9 cellular contexts compared by ENCODE assay signal in the genomic region with DNA sequence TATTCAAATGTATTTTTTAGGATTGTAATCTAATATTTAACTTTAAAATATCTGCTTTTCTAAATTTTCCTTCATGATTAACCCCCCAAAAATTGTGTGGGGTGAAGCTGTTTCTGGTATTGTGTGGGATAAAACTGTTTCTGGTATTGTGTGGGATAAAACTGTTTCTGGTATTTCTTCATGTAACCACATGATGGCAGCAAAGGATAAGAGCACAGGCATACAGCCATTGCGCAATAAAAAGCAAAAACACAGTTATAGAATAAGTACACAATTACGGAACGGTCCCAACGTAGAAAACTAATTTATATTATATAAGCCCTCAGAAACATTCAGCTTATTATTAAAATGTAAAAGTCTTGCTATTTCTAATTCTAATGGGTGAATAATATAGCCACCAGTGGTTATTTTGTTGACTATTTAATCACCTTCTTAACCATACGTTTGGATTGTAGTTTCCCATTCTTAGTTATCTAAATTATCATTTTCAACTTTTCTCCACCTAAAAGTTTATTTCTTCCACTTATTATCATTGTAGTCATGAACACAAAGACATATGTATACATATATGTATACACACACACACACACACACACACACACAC.
DNase-seq lines count a peak whose midpoint lies in the region; ATAC-seq and TF ChIP-seq lines count a peak whose summit lies in the region.
"Had no signal": no experiment of that assay in that cellular context is flagged by ENCODE, and none has a peak within 500 bp of the region (broad histone marks: within the 10 kb centered on the region; RNA-seq: fewer than 3 reads in every experiment).

No MANE protein-coding gene starts in this region.

- ATAC-seq in GM18502 (IDR thresholded peaks at IDR 0.05; ENCODE audit: poor library complexity, unreplicated experiment) (peak; percentile 83), HG02798 (IDR thresholded peaks at IDR 0.05; ENCODE audit: poor library complexity, unreplicated experiment) (peak; percentile 85), body of pancreas (peak; percentile 92)

- H3K4me1 ChIP-seq in body of pancreas (peaks cover 6% of the 10 kb centered on the region), tibial nerve (no peaks in the 10 kb centered on the region)
- H3K4me1 ChIP-seq: SJSA1 had no signal

- no peak for TF ChIP-seq EP300 in tibial nerve (IDR thresholded peaks at IDR 0.05)

- intact Hi-C loops in CD14-positive monocyte (cut with micrococcal nuclease) (no loop called here), body of pancreas (cut with DNase I) (no loop called here)

- H3K27ac ChIP-seq in body of pancreas: no peak overlapping the region
- no peak overlapping the region for H3K27ac ChIP-seq in tibial nerve
- H3K27ac ChIP-seq: SJSA1 had no signal

- DNase-seq in CD14-positive monocyte (ENCODE audit: low spot score) (no peak), NCI-H1694 (lab: John Stamatoyannopoulos, UW) (peak; percentile 6), body of pancreas (peak in 1 of 4 donors; percentile 26), iris pigment epithelial cell (ENCODE audit: low read depth) (peak; percentile 45), tibial nerve (ENCODE audit: low spot score in 2 of 2) (no peak), HK-2 (ENCODE audit: unreplicated experiment) (no peak)

- no peaks in the 10 kb centered on the region for H3K9me3 Mint-ChIP-seq in CD14-positive monocyte

- H3K27me3 ChIP-seq in body of pancreas (no peaks in the 10 kb centered on the region), tibial nerve (no peaks in the 10 kb centered on the region)
- H3K27me3 ChIP-seq: SJSA1 had no signal

- H3K27ac Mint-ChIP-seq in CD14-positive monocyte: no peak overlapping the region

- WGBS in body of pancreas, 2 donors: 1 to 2% methylated on average over 5 of the region's 5 CpGs
- 2 to 6% methylated on average over 5 of the region's 5 CpGs for WGBS in tibial nerve, 2 donors

- H3K4me3 ChIP-seq in body of pancreas (no peak overlapping the region), tibial nerve (no peak overlapping the region)
- H3K4me3 ChIP-seq: SJSA1 had no signal

- H3K36me3 ChIP-seq in body of pancreas (replicated peaks in 1 of 2; ENCODE audit: insufficient read depth in 1 of 2, low read depth in 2 of 2) (no peaks in the 10 kb centered on the region), tibial nerve (no peaks in the 10 kb centered on the region)
- H3K36me3 ChIP-seq: SJSA1 had no signal

- TF ChIP-seq CTCF in CD14-positive monocyte (IDR thresholded peaks at IDR 0.05) (peak; percentile 89), body of pancreas (IDR thresholded peaks at IDR 0.05) (peak; percentile 64 to 96 (median 93)), tibial nerve (IDR thresholded peaks at IDR 0.05) (peak; percentile 69 to 82 (median 80))

- H3K36me3 Mint-ChIP-seq in CD14-positive monocyte: no peaks in the 10 kb centered on the region

- no peak overlapping the region for H3K4me3 Mint-ChIP-seq in CD14-positive monocyte

- TF ChIP-seq POLR2A in body of pancreas (IDR thresholded peaks at IDR 0.05) (no peak), tibial nerve (IDR thresholded peaks at IDR 0.05) (no peak)

- no peaks in the 10 kb centered on the region for H3K4me1 Mint-ChIP-seq in CD14-positive monocyte

- peaks cover 0 to 2% (median 2%) of the 10 kb centered on the region in 3 donors for H3K27me3 Mint-ChIP-seq in CD14-positive monocyte (ENCODE audit: low read depth in 3 of 3)

- no peaks in the 10 kb centered on the region for H3K9me3 ChIP-seq in body of pancreas
- no peaks in the 10 kb centered on the region for H3K9me3 ChIP-seq in tibial nerve
- H3K9me3 ChIP-seq: SJSA1 had no signal

Comparison
In these comparisons a context has a peak if more than half of its experiments do, and no peak if none do; other contexts are left out.
1. DNase-seq: peak in NCI-H1694 (single experiment) and iris pigment epithelial cell (single experiment); none in CD14-positive monocyte (single experiment), tibial nerve (0 of 2) and HK-2 (single experiment).
2. Peak in every context shown above with its lines, with median percentiles within 50 percentile points of each other: CTCF ChIP-seq and ATAC-seq.